ENCODE assay signal across 8 cellular contexts in genomic region chr7:27739301-27739913, GRCh38.
DNase-seq lines count a peak whose midpoint lies in the region; ATAC-seq, FAIRE-seq and TF ChIP-seq lines count a peak whose summit lies in the region.

No MANE protein-coding gene starts in this region.

- peaks cover 6% of the 10 kb centered on the region for H3K36me3 Mint-ChIP-seq in activated naive CD8-positive, alpha-beta T cell treated with anti-CD3 and anti-CD28 coated beads, Interleukin-2, amount 50 U/mL, for 24 hours (ENCODE audit: low read depth)

- no peak for DNase-seq in activated CD4-positive, CD25-positive, alpha-beta regulatory T cell treated with anti-CD3 and anti-CD28 coated beads, Interleukin-2, amount 50 U/mL, for 72 hours
- DNase-seq in H54 (ENCODE audit: insufficient read length, low spot score) (peak; percentile 57), LNCaP clone FGC (ENCODE audit: low read depth) (no peak), NCI-H187 (lab: John Stamatoyannopoulos, UW) (no peak)
- DNase-seq in activated naive CD8-positive, alpha-beta T cell treated with anti-CD3 and anti-CD28 coated beads, Interleukin-2, amount 50 U/mL, for 24 hours, result no peak
- no peak for DNase-seq in stimulated activated naive CD8-positive, alpha-beta T cell treated with anti-CD3 and anti-CD28 coated beads, Interleukin-15, Interleukin-2, amounts not matched to agents 100 U/mL and 50 U/mL, for 24 hours

- TF ChIP-seq CTCF in LNCaP clone FGC (IDR thresholded peaks at IDR 0.05; ENCODE audit: control insufficient read depth, extremely low read depth, insufficient read depth), result no peak

- H3K9me3 ChIP-seq in iPS-15b (ENCODE audit: control insufficient read depth, insufficient read depth, low read length), result no peaks in the 10 kb centered on the region

- peak overlapping the region; percentile 96 for H3K27ac Mint-ChIP-seq in activated naive CD8-positive, alpha-beta T cell treated with anti-CD3 and anti-CD28 coated beads, Interleukin-2, amount 50 U/mL, for 24 hours

- TF ChIP-seq POLR2A in H54 (IDR thresholded peaks at IDR 0.05; ENCODE audit: low read depth, low read length), result no peak

- H3K27me3 ChIP-seq in iPS-15b (ENCODE audit: control insufficient read depth, insufficient read depth, low read length), result no peaks in the 10 kb centered on the region

- H3K4me3 ChIP-seq in LNCaP clone FGC (ENCODE audit: low read depth, low read length) (peak overlapping the region; percentile 74), iPS-15b (ENCODE audit: low read depth, low read length) (peak overlapping the region; percentile 84)

- FAIRE-seq in H54 (lab: Jason Lieb, UNC), result no peak

- H3K36me3 ChIP-seq in iPS-15b (ENCODE audit: control insufficient read depth, insufficient read depth, low read length), result no peaks in the 10 kb centered on the region

- peak overlapping the region; percentile 62 for H3K9ac ChIP-seq in iPS-15b (ENCODE audit: low read depth, low read length)

- H3K4me1 ChIP-seq in iPS-15b (ENCODE audit: control insufficient read depth, insufficient read depth, low read length), result peaks cover 4% of the 10 kb centered on the region

- ATAC-seq in activated CD4-positive, CD25-positive, alpha-beta regulatory T cell treated with anti-CD3 and anti-CD28 coated beads, Interleukin-2, amount 50 U/mL, for 24 hours, result peak; percentile 4 to 12
- ATAC-seq in activated naive CD8-positive, alpha-beta T cell treated with anti-CD3 and anti-CD28 coated beads, Interleukin-2, amount 50 U/mL, for 24 hours, result peak; percentile 18
- peak; percentile 26 for ATAC-seq in stimulated activated naive CD8-positive, alpha-beta T cell treated with anti-CD3 and anti-CD28 coated beads, Interleukin-15, Interleukin-2, amounts not matched to agents 100 U/mL and 50 U/mL, for 24 hours

- no peaks in the 10 kb centered on the region for H3K9me3 Mint-ChIP-seq in activated naive CD8-positive, alpha-beta T cell treated with anti-CD3 and anti-CD28 coated beads, Interleukin-2, amount 50 U/mL, for 24 hours

- no peaks in the 10 kb centered on the region for H3K27me3 Mint-ChIP-seq in activated naive CD8-positive, alpha-beta T cell treated with anti-CD3 and anti-CD28 coated beads, Interleukin-2, amount 50 U/mL, for 24 hours

- H3K4me3 Mint-ChIP-seq in activated naive CD8-positive, alpha-beta T cell treated with anti-CD3 and anti-CD28 coated beads, Interleukin-2, amount 50 U/mL, for 24 hours, result peak overlapping the region; percentile 90

- peaks cover 36% of the 10 kb centered on the region for H3K4me1 Mint-ChIP-seq in activated naive CD8-positive, alpha-beta T cell treated with anti-CD3 and anti-CD28 coated beads, Interleukin-2, amount 50 U/mL, for 24 hours
